28 cellular contexts compared by ENCODE assay signal in the genomic region with DNA sequence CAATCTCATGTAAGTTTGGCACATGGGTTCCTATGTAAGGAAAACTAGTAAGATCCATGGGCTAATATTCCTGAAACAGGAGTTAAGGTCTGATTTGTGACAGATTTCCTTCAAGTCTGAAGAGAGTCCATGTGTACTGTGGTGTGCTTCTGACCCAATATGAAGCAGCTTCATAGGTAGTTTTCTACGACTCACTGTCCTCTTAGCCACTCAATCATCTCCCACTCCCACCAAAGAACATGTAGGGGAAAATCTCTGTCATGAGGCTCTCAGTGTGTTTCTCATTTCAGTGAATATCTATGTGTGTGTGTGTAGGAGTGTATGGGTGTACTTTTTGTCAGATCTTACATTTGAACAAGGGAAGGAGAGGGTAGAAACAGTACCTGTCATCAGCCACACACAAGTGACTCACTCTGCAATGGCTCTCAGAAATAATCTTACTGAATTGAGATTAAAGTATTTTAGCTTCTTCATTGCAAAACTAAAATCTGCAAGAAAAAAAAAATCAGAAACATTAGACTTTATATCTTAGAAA. TPM values are rescaled to one million over a fixed set of nuclear protein-coding genes. Genes with fewer than 3 reads are reported as not detected.
"Had no signal": no experiment of that assay in that cellular context is flagged by ENCODE, and none has a peak within 500 bp of the region (broad histone marks: within the 10 kb centered on the region; RNA-seq: fewer than 3 reads in every experiment).

No MANE protein-coding gene starts in this region.

- H3K4me1 Mint-ChIP-seq: naive B cell, neural crest cell had no signal

- H3K4me3 Mint-ChIP-seq: mesothelial cell of epicardium; naive B cell; natural killer cell treated with Interleukin-12 subunit alpha and Interleukin-12 subunit beta and Interleukin-15 and Interleukin-18, amount 100 ng/mL, for 72 hours; neural crest cell; type B pancreatic cell had no signal

- H3K27ac ChIP-seq: coronary artery, esophagus muscularis mucosa, foreskin keratinocyte, gastroesophageal sphincter, heart left ventricle, hepatocyte, left lung, neutrophil, pancreas, right lobe of liver, testis, tibial artery had no signal

- H3K9me3 ChIP-seq: esophagus muscularis mucosa, gastroesophageal sphincter, heart left ventricle, left lung, mucosa of descending colon, neutrophil, pancreas, right lobe of liver, testis, tibial artery had no signal

- ATAC-seq: foreskin keratinocyte; gastroesophageal sphincter; heart left ventricle; left cardiac atrium; left lung; mucosa of descending colon; natural killer cell treated with Interleukin-12 subunit alpha and Interleukin-12 subunit beta and Interleukin-15 and Interleukin-18, amount 100 ng/mL, for 72 hours; pancreas; right lobe of liver had no signal

- H3K27me3 ChIP-seq: foreskin keratinocyte, gastroesophageal sphincter, hepatocyte, left lung, neutrophil, pancreas, right lobe of liver, testis, tibial artery had no signal

- H3K27ac Mint-ChIP-seq: mesothelial cell of epicardium; naive B cell; natural killer cell treated with Interleukin-12 subunit alpha and Interleukin-12 subunit beta and Interleukin-15 and Interleukin-18, amount 100 ng/mL, for 72 hours; type B pancreatic cell had no signal

- H3K36me3 Mint-ChIP-seq: mesothelial cell of epicardium; naive B cell; natural killer cell treated with Interleukin-12 subunit alpha and Interleukin-12 subunit beta and Interleukin-15 and Interleukin-18, amount 100 ng/mL, for 72 hours; type B pancreatic cell had no signal

- H3K9me3 Mint-ChIP-seq: mesothelial cell of epicardium, neural crest cell, type B pancreatic cell had no signal

- DNase-seq: dermis blood vessel endothelial cell; effector memory CD4-positive, alpha-beta T cell; foreskin keratinocyte; heart left ventricle; kidney; left cardiac atrium; left lung; mesenchymal stem cell; mucosa of descending colon; naive B cell; pancreas; right lobe of liver; small intestine; stimulated activated CD4-positive, alpha-beta T cell treated with anti-CD3 and anti-CD28 coated beads, Interleukin-15, amount 100 ng/mL, for 24 hours; stimulated activated CD4-positive, alpha-beta T cell treated with anti-CD3 and anti-CD28 coated beads, Interleukin-2, amount 100 ng/mL, for 48 hours; stimulated activated naive CD4-positive, alpha-beta T cell; substantia nigra; testis; tibial artery had no signal

RNA-seq across cellular contexts. Expression of gene RELN, which starts 31.1 kb away (rescaled TPM):
- total RNA-seq: foreskin keratinocyte; natural killer cell treated with Interleukin-12 subunit alpha and Interleukin-12 subunit beta and Interleukin-15 and Interleukin-18, amount 100 ng/mL, for 72 hours had no signal
